8 cellular contexts compared by ENCODE assay signal in the genomic region with DNA sequence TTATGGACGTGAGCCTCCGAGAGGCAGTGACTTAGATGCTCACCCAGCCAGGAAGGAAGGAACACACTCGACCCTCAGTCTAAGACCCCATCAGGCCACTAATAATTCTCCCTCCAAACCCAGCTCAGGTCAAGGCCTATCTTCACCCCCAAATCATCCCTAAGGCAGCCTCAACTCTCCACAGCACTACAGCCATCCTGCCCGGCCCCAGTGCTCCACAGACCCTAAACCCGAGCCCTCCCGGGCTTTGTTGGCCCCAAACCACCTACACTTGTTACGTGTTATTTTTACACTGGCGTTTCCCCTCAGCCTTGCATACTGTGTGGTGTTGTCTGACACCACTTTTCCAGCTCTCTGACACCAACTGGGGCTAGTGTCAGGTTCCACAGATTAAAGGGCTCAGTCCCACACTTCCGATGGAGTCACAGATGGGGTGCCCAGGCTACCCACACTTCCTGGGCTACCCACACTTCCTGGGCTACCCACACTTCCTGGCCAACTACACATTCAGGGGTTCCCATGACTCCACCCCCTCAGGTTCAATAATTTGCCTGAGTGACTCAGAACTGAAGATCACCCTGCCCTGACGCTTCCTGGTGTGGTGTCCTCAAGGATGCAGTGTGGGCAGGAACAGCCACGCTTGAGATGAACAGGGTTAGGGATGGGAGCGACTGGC. TPM values are rescaled to one million over a fixed set of nuclear protein-coding genes. Genes with fewer than 3 reads are reported as not detected.
DNase-seq lines count a peak whose midpoint lies in the region; ATAC-seq lines count a peak whose summit lies in the region.

No MANE protein-coding gene starts in this region.

- DNase-seq in T-helper 1 cell (peak in 3 of 5 donors; percentile 20 to 85 (median 21)), GDM1 (lab: John Stamatoyannopoulos, UW) (no peak), NCI-H524 (lab: John Stamatoyannopoulos, UW) (no peak), SK-N-DZ (ENCODE audit: low spot score) (no peak)
- DNase-seq in central memory CD4-positive, alpha-beta T cell = peak; percentile 59
- peak; percentile 49 to 88 for DNase-seq in stimulated activated CD4-positive, alpha-beta T cell treated with anti-CD3 and anti-CD28 coated beads, Interleukin-4, amount 100 ng/mL, for 4 hours

- peak; percentile 41 for ATAC-seq in GM18519 (IDR thresholded peaks at IDR 0.05; ENCODE audit: low FRiP score, unreplicated experiment)
- peak; percentile 76 for ATAC-seq in HG02798 (IDR thresholded peaks at IDR 0.05; ENCODE audit: poor library complexity, unreplicated experiment)

RNA-seq across cellular contexts. Expression of gene RBCK1, which starts 25.3 kb away (rescaled TPM):
- 42.3 and 48.9 TPM in 2 replicates for polyA plus RNA-seq in SK-N-DZ (2014; cell fraction: cytosol; rRNA removed)
- polyA plus RNA-seq in SK-N-DZ (2014; cell fraction: nucleus; rRNA removed) = 56.0 and 90.3 TPM in 2 replicates

RNA-seq across cellular contexts. Expression of gene TBC1D20, which starts 28.9 kb away (rescaled TPM):
- 21.7 and 23.4 TPM in 2 replicates for polyA plus RNA-seq in SK-N-DZ (2014; cell fraction: cytosol; rRNA removed)
- 17.1 and 23.5 TPM in 2 replicates for polyA plus RNA-seq in SK-N-DZ (2014; cell fraction: nucleus; rRNA removed)

RNA-seq across cellular contexts. Expression of gene TRIB3, which starts 52.9 kb away (rescaled TPM):
- polyA plus RNA-seq in SK-N-DZ (2014; cell fraction: cytosol; rRNA removed) = 19.6 and 25.6 TPM in 2 replicates
- polyA plus RNA-seq in SK-N-DZ (2014; cell fraction: nucleus; rRNA removed) = 10.6 and 16.7 TPM in 2 replicates

Comparison
In these comparisons a context has a peak if more than half of its experiments do, and no peak if none do; other contexts are left out.
1. DNase-seq: peak in T-helper 1 cell (3 of 5), central memory CD4-positive, alpha-beta T cell (single experiment) and stimulated activated CD4-positive, alpha-beta T cell treated with anti-CD3 and anti-CD28 coated beads, Interleukin-4, amount 100 ng/mL, for 4 hours (2 of 2); none in GDM1 (single experiment), NCI-H524 (0 of 2) and SK-N-DZ (single experiment).